Comparison of ENCODE assay signal across 8 cellular contexts in the genomic region with DNA sequence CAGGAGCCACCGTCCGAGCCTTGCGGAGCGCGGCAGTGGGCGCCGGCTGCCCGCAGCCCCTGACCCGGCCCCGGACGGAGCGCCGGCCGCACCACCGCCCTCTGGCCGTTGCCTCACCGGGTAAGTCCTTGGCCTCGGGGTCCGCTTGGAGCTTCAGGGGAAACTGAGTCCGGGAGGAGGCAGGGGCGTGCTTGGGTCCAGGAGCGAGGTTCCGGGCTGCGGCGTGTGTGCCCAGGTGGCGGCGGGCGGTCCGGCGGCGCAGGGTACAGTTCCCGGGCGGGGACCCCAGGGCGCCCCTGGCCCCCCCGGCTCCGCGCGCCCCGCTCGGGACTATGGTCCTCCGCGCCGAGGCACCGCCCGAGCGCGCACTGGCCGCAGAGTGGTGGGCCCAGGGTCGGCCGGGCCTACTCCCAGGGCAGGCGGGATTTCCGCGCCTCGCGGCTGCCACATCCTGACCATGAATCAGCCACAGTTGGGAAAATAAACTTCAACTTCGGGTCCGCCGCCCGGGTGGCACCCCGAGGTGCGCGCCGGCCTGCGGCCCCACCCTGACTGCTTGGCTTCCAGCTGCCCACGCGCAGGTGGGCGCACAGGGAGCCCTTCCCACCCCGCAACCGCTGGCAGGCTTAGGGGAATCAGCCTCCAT. TPM values are rescaled to one million over a fixed set of nuclear protein-coding genes. Genes with fewer than 3 reads are reported as not detected.
DNase-seq lines count a peak whose midpoint lies in the region; ATAC-seq and TF ChIP-seq lines count a peak whose summit lies in the region.

No MANE protein-coding gene starts in this region.

- no peak for DNase-seq in T-helper 1 cell
- DNase-seq in fibroblast of the aortic adventitia (ENCODE audit: low read depth): no peak
- DNase-seq in psoas muscle: no peak
- no peak for DNase-seq in NCI-H2196 (lab: John Stamatoyannopoulos, UW; ENCODE audit: unreplicated experiment)
- DNase-seq in NCI-H510A treated with DMSO at 0.1 percent for 48 hours (lab: John Stamatoyannopoulos, UW): no peak

- ATAC-seq in psoas muscle (no peak), HG02973 (IDR thresholded peaks at IDR 0.05; ENCODE audit: unreplicated experiment) (no peak)

- H3K27ac ChIP-seq in VCaP: peak overlapping the region; percentile 89
- peak overlapping the region; percentile 94 for H3K27ac ChIP-seq in psoas muscle

- H3K4me1 ChIP-seq in psoas muscle: peaks cover 44% of the 10 kb centered on the region

- no peaks in the 10 kb centered on the region for H3K27me3 Mint-ChIP-seq in T-helper 1 cell treated with Interleukin-12 subunit alpha and Interleukin-12 subunit beta and Interleukin-4 antibody, amounts not matched to agents 30 μg/mL and 1 μg/mL, for 36 hours (ENCODE audit: low read depth)

- peak overlapping the region; percentile 65 for H3K27ac Mint-ChIP-seq in T-helper 1 cell treated with Interleukin-12 subunit alpha and Interleukin-12 subunit beta and Interleukin-4 antibody, amounts not matched to agents 30 μg/mL and 1 μg/mL, for 36 hours

- no peaks in the 10 kb centered on the region for H3K9me3 ChIP-seq in psoas muscle

- H3K4me3 ChIP-seq in fibroblast of the aortic adventitia (ENCODE audit: low read depth, low read length): peak overlapping the region; percentile 94
- H3K4me3 ChIP-seq in psoas muscle: peak overlapping the region; percentile 91

- WGBS in psoas muscle, 3 donors: 3 to 7% (median 5%) methylated on average over 40 to 69 of the region's 69 CpGs

- H3K36me3 ChIP-seq in psoas muscle (ENCODE audit: insufficient read depth in 1 of 2, low read depth in 1 of 2): no peaks in the 10 kb centered on the region

- peaks cover 2% of the 10 kb centered on the region for H3K36me3 Mint-ChIP-seq in T-helper 1 cell treated with Interleukin-12 subunit alpha and Interleukin-12 subunit beta and Interleukin-4 antibody, amounts not matched to agents 30 μg/mL and 1 μg/mL, for 36 hours (ENCODE audit: low read depth)

- no peaks in the 10 kb centered on the region for H3K9me3 Mint-ChIP-seq in T-helper 1 cell treated with Interleukin-12 subunit alpha and Interleukin-12 subunit beta and Interleukin-4 antibody, amounts not matched to agents 30 μg/mL and 1 μg/mL, for 36 hours

- H3K27me3 ChIP-seq in psoas muscle (ENCODE audit: insufficient read depth in 3 of 3, low read length in 2 of 3): no peaks in the 10 kb centered on the region

- H3K4me3 Mint-ChIP-seq in T-helper 1 cell treated with Interleukin-12 subunit alpha and Interleukin-12 subunit beta and Interleukin-4 antibody, amounts not matched to agents 30 μg/mL and 1 μg/mL, for 36 hours: peak overlapping the region; percentile 76

- peaks cover 41% of the 10 kb centered on the region for H3K4me1 Mint-ChIP-seq in T-helper 1 cell treated with Interleukin-12 subunit alpha and Interleukin-12 subunit beta and Interleukin-4 antibody, amounts not matched to agents 30 μg/mL and 1 μg/mL, for 36 hours (ENCODE audit: low read depth)

- TF ChIP-seq CTCF in VCaP (conservative IDR thresholded peaks at IDR 0.05) (no peak), fibroblast of the aortic adventitia (IDR thresholded peaks at IDR 0.05; ENCODE audit: insufficient read depth, low read length) (no peak), psoas muscle (IDR thresholded peaks at IDR 0.05) (no peak)

- intact Hi-C loops in psoas muscle (cut with DNase I): loop anchor here in 1 of 2 donors (5.0 to 10.0 kb wide), 2 partner anchors 37 to 805 kb away; a partner anchor contains a TSS

RNA-seq across cellular contexts. Expression of a gene that starts 0.3 kb away (rescaled TPM):
- total RNA-seq in fibroblast of the aortic adventitia (ENCODE audit: low replicate concordance) (38.3 and 64.0 TPM in 2 replicates), psoas muscle (10 to 100 TPM; 16.4 to 26.3 (median 23.4) TPM)
- polyA plus RNA-seq in psoas muscle: 10 to 100 TPM; 12.0 to 29.1 (median 12.8) TPM

RNA-seq across cellular contexts. Expression of a gene that starts 34.3 kb away (rescaled TPM):
- total RNA-seq in fibroblast of the aortic adventitia (ENCODE audit: low replicate concordance) (0.65 and 4.8 TPM in 2 replicates), psoas muscle (100 to 1,000 TPM; 201 to 359 (median 278) TPM)
- polyA plus RNA-seq in psoas muscle: 100 to 1,000 TPM; 187 to 394 (median 300) TPM

Comparison
In these comparisons a context has a peak if more than half of its experiments do, and no peak if none do; other contexts are left out.
1. RNA of a gene that starts 34.3 kb away (total RNA-seq): 201 to 359 TPM in psoas muscle; 0.65 to 4.8 TPM in fibroblast of the aortic adventitia; every median in the first group is over 10 times any median in the second.